2 cellular contexts compared by ENCODE assay signal in the genomic region with DNA sequence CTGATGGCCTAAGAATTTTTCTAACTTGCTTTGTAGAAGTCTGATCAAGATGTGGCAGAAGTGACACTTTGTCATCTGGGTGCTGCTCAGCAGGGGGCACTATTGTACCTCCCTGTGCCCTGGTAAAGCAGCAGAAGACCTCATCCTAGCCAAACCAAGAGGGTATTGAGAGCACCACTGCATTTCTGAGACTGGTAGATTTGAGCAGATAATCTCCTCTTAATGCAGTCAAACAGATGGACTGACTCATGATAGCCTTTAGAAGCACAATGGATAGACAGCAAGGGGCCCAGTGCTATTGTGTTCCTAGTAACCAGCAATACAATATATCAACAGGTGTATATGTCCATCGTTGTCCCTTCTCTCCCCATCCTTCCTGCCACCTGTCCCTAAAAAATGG.
TF ChIP-seq lines count a peak whose summit lies in the region.

No MANE protein-coding gene starts in this region.

TF ChIP-seq in GM12878, 131 proteins besides CTCF, POLR2A, EP300 and RAD21:
- TF ChIP-seq SMC3 (IDR thresholded peaks at IDR 0.05; ENCODE audit: borderline replicate concordance, low read length) (peak; percentile 67), RFX5 (IDR thresholded peaks at IDR 0.05; ENCODE audit: low read depth, low read length) (no peak), YY1 (IDR thresholded peaks at IDR 0.05; ENCODE audit: low read depth, low read length) (0 out of 2 replicates have a peak, but pooled peaks have one; percentile 25), TCF12 (IDR thresholded peaks at IDR 0.05; ENCODE audit: low read depth, low read length) (no peak)
- TF ChIP-seq, protein P1, sequence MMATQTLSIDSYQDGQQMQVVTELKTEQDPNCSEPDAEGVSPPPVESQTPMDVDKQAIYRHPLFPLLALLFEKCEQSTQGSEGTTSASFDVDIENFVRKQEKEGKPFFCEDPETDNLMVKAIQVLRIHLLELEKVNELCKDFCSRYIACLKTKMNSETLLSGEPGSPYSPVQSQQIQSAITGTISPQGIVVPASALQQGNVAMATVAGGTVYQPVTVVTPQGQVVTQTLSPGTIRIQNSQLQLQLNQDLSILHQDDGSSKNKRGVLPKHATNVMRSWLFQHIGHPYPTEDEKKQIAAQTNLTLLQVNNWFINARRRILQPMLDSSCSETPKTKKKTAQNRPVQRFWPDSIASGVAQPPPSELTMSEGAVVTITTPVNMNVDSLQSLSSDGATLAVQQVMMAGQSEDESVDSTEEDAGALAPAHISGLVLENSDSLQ (IDR thresholded peaks at IDR 0.05) = peak; percentile 30; the same call in 1 of the 2 replicates

TF ChIP-seq in liver, 16 proteins besides CTCF, POLR2A, EP300 and RAD21:
- TF ChIP-seq FOXA2 (IDR thresholded peaks at IDR 0.05) (no peak), EGR1 (IDR thresholded peaks at IDR 0.05; ENCODE audit: low read depth in 2 of 2) (no peak), ATF3 (IDR thresholded peaks at IDR 0.05) (no peak), NR2F2 (IDR thresholded peaks at IDR 0.05) (no peak), JUND (IDR thresholded peaks at IDR 0.05) (no peak), HNF4G (IDR thresholded peaks at IDR 0.05) (no peak)
- TF ChIP-seq, protein P2, sequence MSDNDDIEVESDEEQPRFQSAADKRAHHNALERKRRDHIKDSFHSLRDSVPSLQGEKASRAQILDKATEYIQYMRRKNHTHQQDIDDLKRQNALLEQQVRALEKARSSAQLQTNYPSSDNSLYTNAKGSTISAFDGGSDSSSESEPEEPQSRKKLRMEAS (IDR thresholded peaks at IDR 0.05) = no peak
